In genomic region chr2:215828528-215829184, GRCh38 we compare ENCODE assay signal across 1 cellular context.
TF ChIP-seq lines count a peak whose summit lies in the region.

No MANE protein-coding gene starts in this region.

TF ChIP-seq in HepG2, 621 proteins besides CTCF, POLR2A, EP300 and RAD21 (continued from another document and continues in another):
- peak; percentile 98 for TF ChIP-seq ZKSCAN5 (CRISPR knock-in tag; IDR thresholded peaks at IDR 0.05)
- no peak for TF ChIP-seq MBNL3 (CRISPR knock-in tag; conservative IDR thresholded peaks at IDR 0.05)
- TF ChIP-seq ZNF691 (CRISPR knock-in tag; IDR thresholded peaks at IDR 0.05; ENCODE audit: borderline replicate concordance, low read depth), result no peak
- TF ChIP-seq MAFF (IDR thresholded peaks at IDR 0.05; ENCODE audit: low read depth, low read length), result no peak
- no peak for TF ChIP-seq ZNF343 (CRISPR knock-in tag; IDR thresholded peaks at IDR 0.05)
- 0 out of 2 replicates have a peak, but pooled peaks have one; percentile 34 for TF ChIP-seq AFF4 (CRISPR knock-in tag; IDR thresholded peaks at IDR 0.05)
- no peak for TF ChIP-seq PRDM10 (CRISPR knock-in tag; IDR thresholded peaks at IDR 0.05; ENCODE audit: low read depth)
- TF ChIP-seq JUND (CRISPR knock-in tag; IDR thresholded peaks at IDR 0.05), result no peak
- TF ChIP-seq YEATS2 (CRISPR knock-in tag; IDR thresholded peaks at IDR 0.05; ENCODE audit: borderline replicate concordance), result no peak
- TF ChIP-seq CHCHD3 (CRISPR knock-in tag; IDR thresholded peaks at IDR 0.05), result no peak
- no peak for TF ChIP-seq E2F2 (CRISPR knock-in tag; IDR thresholded peaks at IDR 0.05; ENCODE audit: borderline replicate concordance)
- no peak for TF ChIP-seq RFX1 (IDR thresholded peaks at IDR 0.05)
- TF ChIP-seq MTF2 (CRISPR knock-in tag; IDR thresholded peaks at IDR 0.05; ENCODE audit: borderline replicate concordance), result no peak
- TF ChIP-seq SRSF4 (IDR thresholded peaks at IDR 0.05; ENCODE audit: low read depth, low read length, poor library complexity, severe bottlenecking), result no peak
- TF ChIP-seq ARID3A (IDR thresholded peaks at IDR 0.05; ENCODE audit: low read depth, low read length), result peak; percentile 65; the same call in 1 of the 2 replicates
- peak; percentile 81; the same call in 1 of the 2 replicates for TF ChIP-seq ZNF331 (CRISPR knock-in tag; IDR thresholded peaks at IDR 0.05)
- 0 out of 2 replicates have a peak, but pooled peaks have one; percentile 16 for TF ChIP-seq ZNF414 (CRISPR knock-in tag; IDR thresholded peaks at IDR 0.05)
- no peak for TF ChIP-seq NCOA5 (CRISPR knock-in tag; IDR thresholded peaks at IDR 0.05)
- TF ChIP-seq ATAD3A (CRISPR knock-in tag; IDR thresholded peaks at IDR 0.05), result no peak
- no peak for TF ChIP-seq ZNF263 (CRISPR knock-in tag; IDR thresholded peaks at IDR 0.05)
- TF ChIP-seq NFYC (CRISPR knock-in tag; IDR thresholded peaks at IDR 0.05), result peak; percentile 30; the same call in 1 of the 2 replicates
- TF ChIP-seq SP1 (IDR thresholded peaks at IDR 0.05), result no peak
- TF ChIP-seq SP1 (CRISPR knock-in tag; IDR thresholded peaks at IDR 0.05), result no peak
- no peak for TF ChIP-seq MTA3 (CRISPR knock-in tag; IDR thresholded peaks at IDR 0.05)
- TF ChIP-seq ZNF17 (CRISPR knock-in tag; IDR thresholded peaks at IDR 0.05), result no peak
- TF ChIP-seq ARID4A (CRISPR knock-in tag; IDR thresholded peaks at IDR 0.05; ENCODE audit: borderline replicate concordance), result peak; percentile 36; the same call in 1 of the 2 replicates
- peak; percentile 62; the same call in 1 of the 2 replicates for TF ChIP-seq TBX2 (CRISPR knock-in tag; IDR thresholded peaks at IDR 0.05; ENCODE audit: borderline replicate concordance)
- no peak for TF ChIP-seq BRF2 (CRISPR knock-in tag; IDR thresholded peaks at IDR 0.05)
- TF ChIP-seq KAT2B (IDR thresholded peaks at IDR 0.05; ENCODE audit: borderline replicate concordance, low read depth, low read length), result no peak
- TF ChIP-seq ZFP62 (CRISPR knock-in tag; IDR thresholded peaks at IDR 0.05), result no peak
- no peak for TF ChIP-seq TEF (CRISPR knock-in tag; IDR thresholded peaks at IDR 0.05)
- TF ChIP-seq HES4 (CRISPR knock-in tag; IDR thresholded peaks at IDR 0.05; ENCODE audit: borderline replicate concordance), result no peak
- no peak for TF ChIP-seq ZNF18 (CRISPR knock-in tag; IDR thresholded peaks at IDR 0.05; ENCODE audit: insufficient replicate concordance)
- TF ChIP-seq IRF2 (CRISPR knock-in tag; IDR thresholded peaks at IDR 0.05), result 0 out of 2 replicates have a peak, but pooled peaks have one; percentile 58
- 0 out of 2 replicates have a peak, but pooled peaks have one; percentile 36 for TF ChIP-seq FIP1L1 (IDR thresholded peaks at IDR 0.05; ENCODE audit: borderline replicate concordance, insufficient read depth, low read depth, low read length)
- TF ChIP-seq ZNF552 (CRISPR knock-in tag; IDR thresholded peaks at IDR 0.05; ENCODE audit: borderline replicate concordance), result no peak
- TF ChIP-seq ZBTB46 (CRISPR knock-in tag; IDR thresholded peaks at IDR 0.05; ENCODE audit: borderline replicate concordance), result no peak
